ENCODE assay signal across 8 cellular contexts in the genomic region with DNA sequence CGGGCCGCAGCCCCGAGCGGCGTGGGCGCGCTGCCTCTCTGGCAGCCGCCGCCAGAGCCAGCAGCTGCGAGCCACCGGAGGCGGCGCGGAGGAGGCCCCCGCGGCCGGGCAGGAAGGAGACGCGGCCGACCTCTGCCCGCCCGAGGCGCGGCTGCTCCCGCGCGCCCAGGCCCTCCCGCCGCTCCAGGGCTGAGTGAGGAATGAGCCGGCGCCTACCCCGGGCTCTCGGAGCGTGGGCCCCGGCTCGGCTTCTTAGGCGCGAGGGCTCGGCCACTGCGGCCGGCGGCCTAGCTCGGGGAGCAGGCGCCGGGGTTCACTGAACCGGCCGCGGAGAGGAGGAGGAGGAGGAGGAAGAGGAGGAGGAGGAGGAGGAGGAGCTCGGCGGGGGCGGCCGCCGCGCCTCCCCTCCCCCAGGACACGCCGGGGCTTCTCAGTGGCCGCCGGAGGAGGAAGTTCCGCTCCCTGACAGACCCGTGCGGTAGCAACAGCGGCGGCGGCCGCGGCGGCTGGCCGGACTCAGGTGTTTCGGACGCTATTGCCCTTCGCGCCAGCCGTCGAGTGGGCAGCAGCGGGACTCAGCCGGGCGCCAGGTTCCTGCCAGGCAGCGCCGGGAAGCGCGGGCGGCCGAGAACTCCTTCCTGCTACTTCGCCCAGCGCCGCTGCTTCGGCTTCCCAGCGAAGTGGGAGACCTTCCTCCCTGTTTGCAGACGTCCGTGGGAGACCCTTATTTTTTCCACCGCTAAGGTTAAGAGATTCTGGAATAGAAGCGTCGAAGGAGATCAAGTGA. TPM values are rescaled to one million over a fixed set of nuclear protein-coding genes. Genes with fewer than 3 reads are reported as not detected.
DNase-seq lines count a peak whose midpoint lies in the region; ATAC-seq and TF ChIP-seq lines count a peak whose summit lies in the region.

A gene (plus strand): TSS at position 468 of the 787 bp plus-strand sequence. CDS start 735 bp downstream, outside the sequence.

- H3K36me3 Mint-ChIP-seq in CD4-positive, alpha-beta T cell (ENCODE audit: low read depth): peaks cover 19% of the 10 kb centered on the region

- H3K4me1 Mint-ChIP-seq in CD4-positive, alpha-beta T cell (ENCODE audit: low read depth): peaks cover 85% of the 10 kb centered on the region

- no peaks in the 10 kb centered on the region for H3K36me3 ChIP-seq in OCI-LY3 (replicated peaks; ENCODE audit: low read depth, low read length)
- H3K36me3 ChIP-seq in mucosa of rectum (ENCODE audit: control insufficient read depth in 2 of 2, insufficient read depth in 2 of 2, low read length in 2 of 2): no peaks in the 10 kb centered on the region

- intact Hi-C loops in CD4-positive, alpha-beta T cell (cut with DNase I, micrococcal nuclease): loop anchor here in 1 of 2 experiments (5.0 to 10.0 kb wide), 5 partner anchors 45 to 792 kb away; a partner anchor contains a TSS

- H3K27ac Mint-ChIP-seq in CD4-positive, alpha-beta T cell: peak within 1 kb of the TSS; percentile 98

- H3K9ac ChIP-seq in OCI-LY3 (ENCODE audit: low read length) (peak within 1 kb of the TSS; percentile 90), mucosa of rectum (ENCODE audit: low read depth in 1 of 2, low read length in 2 of 2) (peak within 1 kb of the TSS; percentile 86 to 98)

- H3K27me3 ChIP-seq in CD4-positive, alpha-beta T cell (ENCODE audit: control insufficient read depth, insufficient read depth, low read length): no peaks in the 10 kb centered on the region
- H3K27me3 ChIP-seq in OCI-LY3 (ENCODE audit: low read depth, low read length) (no peaks in the 10 kb centered on the region), mucosa of rectum (ENCODE audit: control insufficient read depth in 2 of 2, insufficient read depth in 2 of 2, low read length in 2 of 2) (no peaks in the 10 kb centered on the region)

- POLR2A ChIA-PET in CD4-positive, alpha-beta T cell (lab: Charles Lee): interaction anchor here (0.9 to 1.9 kb wide), 13 partner anchors 9 to 1773 kb away, joined by 3 to 22 read pairs (median 4); a partner anchor contains a TSS

- peak within 1 kb of the TSS; percentile 64 for H3K27ac ChIP-seq in CD4-positive, alpha-beta T cell (ENCODE audit: low read depth, low read length)
- H3K27ac ChIP-seq in OCI-LY3 (ENCODE audit: low read length): peak within 1 kb of the TSS; percentile 81
- peak within 1 kb of the TSS; percentile 96 for H3K27ac ChIP-seq in mucosa of rectum (ENCODE audit: low read depth in 2 of 2, low read length in 2 of 2)

- ATAC-seq in CD4-positive, alpha-beta T cell (ENCODE audit: poor library complexity): peak; percentile 62
- ATAC-seq in GM19351 (IDR thresholded peaks at IDR 0.05; ENCODE audit: unreplicated experiment) (peak; percentile 63), HG03520 (IDR thresholded peaks at IDR 0.05; ENCODE audit: unreplicated experiment) (peak; percentile 49)

- H3K4me3 Mint-ChIP-seq in CD4-positive, alpha-beta T cell: peak within 1 kb of the TSS; percentile 97

- H3K4me3 ChIP-seq in OCI-LY3 (ENCODE audit: low read length): peak within 1 kb of the TSS; percentile 81
- H3K4me3 ChIP-seq in epithelial cell of proximal tubule (ENCODE audit: low read depth, low read length): peak within 1 kb of the TSS; percentile 72
- peak within 1 kb of the TSS; percentile 88 to 98 for H3K4me3 ChIP-seq in mucosa of rectum (ENCODE audit: low read length in 2 of 2)

- no peaks in the 10 kb centered on the region for H3K9me3 ChIP-seq in CD4-positive, alpha-beta T cell (ENCODE audit: control insufficient read depth, low read length)
- H3K9me3 ChIP-seq in OCI-LY3 (ENCODE audit: insufficient read depth, low read length) (no peaks in the 10 kb centered on the region), mucosa of rectum (ENCODE audit: control insufficient read depth in 2 of 2, low read length in 2 of 2) (no peaks in the 10 kb centered on the region)

- no peaks in the 10 kb centered on the region for H3K27me3 Mint-ChIP-seq in CD4-positive, alpha-beta T cell

- H3K79me2 ChIP-seq in OCI-LY3 (ENCODE audit: low read length): peaks cover 60% of the 10 kb centered on the region

- H4K20me1 ChIP-seq in OCI-LY3 (ENCODE audit: insufficient read depth, low read length): peaks cover 6% of the 10 kb centered on the region; the same call in 1 of the 2 replicates

- H3K4me2 ChIP-seq in OCI-LY3 (ENCODE audit: low read length): peak within 1 kb of the TSS; percentile 94

- H3K4me1 ChIP-seq in OCI-LY3 (ENCODE audit: low read length) (peaks cover 40% of the 10 kb centered on the region), mucosa of rectum (ENCODE audit: control insufficient read depth in 2 of 2, insufficient read depth in 2 of 2, low read length in 2 of 2) (peaks cover 13 to 19% of the 10 kb centered on the region in 2 donors)

- H3K9me3 Mint-ChIP-seq in CD4-positive, alpha-beta T cell: no peaks in the 10 kb centered on the region

- H2AFZ ChIP-seq in OCI-LY3 (ENCODE audit: low read depth, low read length): no peak within 1 kb of the TSS

- no peak for TF ChIP-seq CTCF in CD4-positive, alpha-beta T cell (IDR thresholded peaks at IDR 0.05)
- TF ChIP-seq CTCF in OCI-LY3 (IDR thresholded peaks at IDR 0.05; ENCODE audit: low read depth, low read length) (no peak), epithelial cell of proximal tubule (conservative IDR thresholded peaks at IDR 0.05; ENCODE audit: low read depth, low read length) (no peak)

- CTCF ChIA-PET in CD4-positive, alpha-beta T cell (lab: Charles Lee): no interaction called here

- DNase-seq in CD4-positive, alpha-beta T cell: peak; percentile 47 to 77 (median 67)
- DNase-seq in activated T-cell treated with anti-CD3 and anti-CD28 coated beads, Interleukin-2, amount 50 U/mL, for 1 hour: peak; percentile 76
- DNase-seq in epithelial cell of proximal tubule (ENCODE audit: low read depth): no peak
- DNase-seq in stimulated activated CD8-positive, alpha-beta memory T cell treated with anti-CD3 and anti-CD28 coated beads, Interleukin-7, amount 100 ng/mL, for 1 hour (ENCODE audit: low read depth in 2 of 2): peak; percentile 51

RNA-seq across cellular contexts. Expression of the gene that starts here (rescaled TPM):
- 10 to 100 TPM; 45.6 to 49.7 TPM for total RNA-seq in CD4-positive, alpha-beta T cell
- 11.9 and 23.1 TPM in 2 replicates for total RNA-seq in epithelial cell of proximal tubule
